Comparison of ENCODE assay signal across 12 cellular contexts in genomic region chr14:28767851-28768548, GRCh38. TPM values are rescaled to one million over a fixed set of nuclear protein-coding genes. Genes with fewer than 3 reads are reported as not detected.
A peak's percentile ranks its signal among the peaks of the same experiment; 100 is the strongest.
DNase-seq lines count a peak whose midpoint lies in the region; ATAC-seq and TF ChIP-seq lines count a peak whose summit lies in the region.
"Had no signal": no experiment of that assay in that cellular context is flagged by ENCODE, and none has a peak within 500 bp of the region (broad histone marks: within the 10 kb centered on the region; RNA-seq: fewer than 3 reads in every experiment).

No MANE protein-coding gene starts in this region.

- ATAC-seq in natural killer cell: no peak
- no peak for ATAC-seq in HG02588 (IDR thresholded peaks at IDR 0.05; ENCODE audit: unreplicated experiment)
- ATAC-seq in GM19397 (IDR thresholded peaks at IDR 0.05; ENCODE audit: unreplicated experiment): no peak
- ATAC-seq: activated naive CD4-positive, alpha-beta T cell treated with anti-CD3 and anti-CD28 coated beads, Interleukin-2, amount 50 U/mL, for 72 hours; heart left ventricle had no signal

- peaks cover 5 to 8% of the 10 kb centered on the region in 2 donors for H3K4me1 Mint-ChIP-seq in natural killer cell

- no peak overlapping the region for H3K27ac ChIP-seq in colonic mucosa
- H3K27ac ChIP-seq: heart left ventricle, right lobe of liver had no signal

- H3K9me3 ChIP-seq in ES-I3 (ENCODE audit: control insufficient read depth, insufficient read depth, low read length) (no peaks in the 10 kb centered on the region), colonic mucosa (no peaks in the 10 kb centered on the region)
- H3K9me3 ChIP-seq: right lobe of liver had no signal

- TF ChIP-seq CTCF in colonic mucosa (IDR thresholded peaks at IDR 0.05): no peak
- TF ChIP-seq CTCF in natural killer cell (IDR thresholded peaks at IDR 0.05): no peak

- H3K4me3 Mint-ChIP-seq in natural killer cell: peak overlapping the region; percentile 52

- no peak overlapping the region for H3K4me3 ChIP-seq in colonic mucosa
- H3K4me3 ChIP-seq: right lobe of liver had no signal

- H3K27ac Mint-ChIP-seq in natural killer cell: no peak overlapping the region

- H3K27me3 ChIP-seq in colonic mucosa: peaks cover 57% of the 10 kb centered on the region

- peaks cover 5 to 7% of the 10 kb centered on the region in 2 donors for H3K9me3 Mint-ChIP-seq in natural killer cell

- H3K27me3 Mint-ChIP-seq in natural killer cell (ENCODE audit: low read depth in 2 of 2): peaks cover 49 to 65% of the 10 kb centered on the region in 2 donors

- intact Hi-C loops in colonic mucosa (cut with DNase I): no loop called here
- intact Hi-C loops in natural killer cell (cut with micrococcal nuclease): no loop called here

- H3K9ac ChIP-seq in ES-I3 (ENCODE audit: low read depth, low read length): peak overlapping the region; percentile 47; the same call in 1 of the 2 replicates
- no peak overlapping the region for H3K9ac ChIP-seq in colonic mucosa (ENCODE audit: low read depth in 2 of 2, low read length in 2 of 2)

- DNase-seq in NCI-H1105 (lab: John Stamatoyannopoulos, UW): peak; percentile 78
- DNase-seq in colonic mucosa: peak; percentile 28
- DNase-seq in natural killer cell: no peak
- DNase-seq in stimulated activated CD4-positive, alpha-beta T cell treated with anti-CD3 and anti-CD28 coated beads, Interleukin-1b, Interleukin-23, amount 100 ng/mL, for 48 hours: no peak
- DNase-seq in stimulated activated CD4-positive, alpha-beta T cell treated with anti-CD3 and anti-CD28 coated beads, Interleukin-2, amount 100 ng/mL, for 48 hours: no peak
- DNase-seq: heart left ventricle, right lobe of liver, SHP77 treated with DMSO at 0.1 percent for 48 hours had no signal

- H3K36me3 ChIP-seq in ES-I3 (ENCODE audit: insufficient read depth, low read length): no peaks in the 10 kb centered on the region
- no peaks in the 10 kb centered on the region for H3K36me3 ChIP-seq in colonic mucosa
- H3K36me3 ChIP-seq: heart left ventricle, right lobe of liver had no signal

- H3K36me3 Mint-ChIP-seq in natural killer cell: peaks cover 37% of the 10 kb centered on the region

- H3K4me1 ChIP-seq in ES-I3 (ENCODE audit: insufficient read depth, low read length): peaks cover 5% of the 10 kb centered on the region
- no peaks in the 10 kb centered on the region for H3K4me1 ChIP-seq in colonic mucosa

RNA-seq across cellular contexts. Expression of gene FOXG1, which starts 1.4 kb away (rescaled TPM):
- not detected for total RNA-seq in colonic mucosa
- total RNA-seq in natural killer cell: not detected
- total RNA-seq: activated naive CD4-positive, alpha-beta T cell treated with anti-CD3 and anti-CD28 coated beads, Interleukin-2, amount 50 U/mL, for 72 hours; heart left ventricle; right lobe of liver had no signal

Comparison
In these comparisons a context has a peak if more than half of its experiments do, and no peak if none do; other contexts are left out.
1. DNase-seq: peak in NCI-H1105 (single experiment) and colonic mucosa (single experiment); none in natural killer cell (single experiment), stimulated activated CD4-positive, alpha-beta T cell treated with anti-CD3 and anti-CD28 coated beads, Interleukin-1b, Interleukin-23, amount 100 ng/mL, for 48 hours (single experiment) and stimulated activated CD4-positive, alpha-beta T cell treated with anti-CD3 and anti-CD28 coated beads, Interleukin-2, amount 100 ng/mL, for 48 hours (0 of 2).